In the genomic region with DNA sequence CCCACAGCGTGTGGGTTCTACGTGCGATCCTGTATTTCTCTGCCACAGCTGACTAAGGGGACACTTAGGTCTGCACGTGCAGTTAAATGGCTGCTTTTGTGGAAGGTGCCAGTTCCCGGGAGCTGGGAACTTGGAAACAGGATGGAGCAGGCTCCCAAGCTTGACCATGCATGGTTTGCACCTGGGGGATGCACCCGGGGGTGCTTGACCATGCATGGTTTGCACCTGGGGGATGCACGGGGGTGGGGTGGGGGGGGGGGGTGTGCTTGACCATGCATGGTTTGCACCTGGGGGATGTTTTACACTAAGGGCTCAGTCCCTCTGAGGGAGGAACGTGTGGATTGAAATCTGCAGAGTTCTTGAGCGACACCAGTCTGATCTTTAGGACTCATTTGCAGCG, we compare ENCODE assay signal across 15 cellular contexts. TPM values are rescaled to one million over a fixed set of nuclear protein-coding genes. Genes with fewer than 3 reads are reported as not detected.
DNase-seq lines count a peak whose midpoint lies in the region; ATAC-seq and TF ChIP-seq lines count a peak whose summit lies in the region.
"Had no signal": no experiment of that assay in that cellular context is flagged by ENCODE, and none has a peak within 500 bp of the region (broad histone marks: within the 10 kb centered on the region; RNA-seq: fewer than 3 reads in every experiment).

No MANE protein-coding gene starts in this region.

- H3K27ac ChIP-seq in BLaER1 (no peak overlapping the region), lower lobe of right lung (peak overlapping the region; percentile 57), stomach smooth muscle (ENCODE audit: low read length) (peak overlapping the region; percentile 84), breast epithelium (peak overlapping the region in 1 of 2 donors; percentile 35)

- H3K4me1 ChIP-seq in BLaER1 (peaks cover 100% of the 10 kb centered on the region), lower lobe of right lung (peaks cover 97% of the 10 kb centered on the region), stomach smooth muscle (ENCODE audit: control insufficient read depth, insufficient read depth, low read length) (peaks cover 83% of the 10 kb centered on the region), breast epithelium (peaks cover 11 to 25% of the 10 kb centered on the region in 2 donors)

- no peaks in the 10 kb centered on the region for H3K36me3 Mint-ChIP-seq in chondrocyte (ENCODE audit: low read depth)
- H3K36me3 Mint-ChIP-seq: CD4-positive, alpha-beta memory T cell had no signal

- H3K4me3 ChIP-seq in BLaER1 = no peak overlapping the region
- no peak overlapping the region for H3K4me3 ChIP-seq in lower lobe of right lung
- no peak overlapping the region for H3K4me3 ChIP-seq in stomach smooth muscle (ENCODE audit: low read length in 2 of 2)
- no peak overlapping the region for H3K4me3 ChIP-seq in breast epithelium
- H3K4me3 ChIP-seq: GM12878, K562 had no signal

- DNase-seq in chondrocyte (ENCODE audit: low spot score) (no peak), lower lobe of right lung (no peak), breast epithelium (ENCODE audit: low spot score in 2 of 2) (no peak), inferior parietal cortex (ENCODE audit: extremely low spot score) (no peak)
- no peak for DNase-seq in stimulated activated CD4-positive, alpha-beta T cell treated with anti-CD3 and anti-CD28 coated beads, Interleukin-12 subunit alpha, Interleukin-12 subunit beta, amount 100 ng/mL, for 4 hours
- DNase-seq: BE2C; CD4-positive, alpha-beta memory T cell; GOT3; NCI-H1105 had no signal

- peak overlapping the region; percentile 41 for H3K27ac Mint-ChIP-seq in chondrocyte (ENCODE audit: unreplicated experiment)
- H3K27ac Mint-ChIP-seq: CD4-positive, alpha-beta memory T cell had no signal

- H3K4me3 Mint-ChIP-seq in chondrocyte (ENCODE audit: unreplicated experiment) = no peak overlapping the region
- H3K4me3 Mint-ChIP-seq: CD4-positive, alpha-beta memory T cell had no signal

- TF ChIP-seq CTCF in chondrocyte (IDR thresholded peaks at IDR 0.05) = no peak
- no peak for TF ChIP-seq CTCF in lower lobe of right lung (IDR thresholded peaks at IDR 0.05)
- TF ChIP-seq CTCF in breast epithelium (IDR thresholded peaks at IDR 0.05) = no peak

- peaks cover 96% of the 10 kb centered on the region for H4K20me1 ChIP-seq in BLaER1

- H3K4me1 Mint-ChIP-seq in chondrocyte (ENCODE audit: low read depth) = peaks cover 56% of the 10 kb centered on the region

- H3K36me3 ChIP-seq in BLaER1 = peaks cover 9% of the 10 kb centered on the region
- H3K36me3 ChIP-seq in lower lobe of right lung = peaks cover 23% of the 10 kb centered on the region
- peaks cover 7 to 13% of the 10 kb centered on the region in 2 donors for H3K36me3 ChIP-seq in stomach smooth muscle (ENCODE audit: control insufficient read depth in 2 of 2, insufficient read depth in 2 of 2, low read length in 2 of 2)
- no peaks in the 10 kb centered on the region for H3K36me3 ChIP-seq in breast epithelium

- no peaks in the 10 kb centered on the region for H3K27me3 Mint-ChIP-seq in chondrocyte (ENCODE audit: low read depth)
- H3K27me3 Mint-ChIP-seq: CD4-positive, alpha-beta memory T cell had no signal

- no peaks in the 10 kb centered on the region for H3K9me3 Mint-ChIP-seq in chondrocyte (ENCODE audit: low read depth)
- H3K9me3 Mint-ChIP-seq: CD4-positive, alpha-beta memory T cell had no signal

- H3K9ac ChIP-seq in BLaER1 = no peak overlapping the region
- H3K9ac ChIP-seq in stomach smooth muscle (ENCODE audit: low read length in 2 of 2) = no peak overlapping the region

- intact Hi-C loops in lower lobe of right lung (cut with DNase I) (no loop called here), breast epithelium (cut with DNase I; ENCODE audit: low total_unique reads) (no loop called here)

- no peak for ATAC-seq in lower lobe of right lung
- no peak for ATAC-seq in HG03565 (IDR thresholded peaks at IDR 0.05; ENCODE audit: unreplicated experiment)
- ATAC-seq: GM12878, K562, Right ventricle myocardium inferior had no signal

- no peak for TF ChIP-seq POLR2A in breast epithelium (IDR thresholded peaks at IDR 0.05)

- H3K27me3 ChIP-seq in BLaER1 = peaks cover 9% of the 10 kb centered on the region
- H3K27me3 ChIP-seq in lower lobe of right lung (ENCODE audit: low read depth) = no peaks in the 10 kb centered on the region
- no peaks in the 10 kb centered on the region for H3K27me3 ChIP-seq in stomach smooth muscle (ENCODE audit: control insufficient read depth in 1 of 2, insufficient read depth in 2 of 2, low read length in 2 of 2)
- H3K27me3 ChIP-seq in breast epithelium = no peaks in the 10 kb centered on the region
- H3K27me3 ChIP-seq: BE2C had no signal

- H3K4me2 ChIP-seq in BLaER1 = peak overlapping the region; percentile 99

- H3K9me3 ChIP-seq in BLaER1 (no peaks in the 10 kb centered on the region), lower lobe of right lung (no peaks in the 10 kb centered on the region), stomach smooth muscle (ENCODE audit: control insufficient read depth in 2 of 2, low read length in 2 of 2) (no peaks in the 10 kb centered on the region), breast epithelium (no peaks in the 10 kb centered on the region)
- H3K9me3 ChIP-seq: BE2C had no signal

RNA-seq across cellular contexts. Expression of a gene that starts 5.7 kb away (rescaled TPM):
- total RNA-seq in chondrocyte = 47.7 to 54.6 TPM (median 48.0 TPM) in 3 replicates
- total RNA-seq in lower lobe of right lung = 70.3 TPM
- 10 to 100 TPM; 32.5 to 58.3 (median 37.1) TPM for total RNA-seq in breast epithelium
